Comparison of ENCODE assay signal across 25 cellular contexts in genomic region chr2:175355246-175355645, GRCh38.
"Had no signal": no experiment of that assay in that cellular context is flagged by ENCODE, and none has a peak within 500 bp of the region (broad histone marks: within the 10 kb centered on the region; RNA-seq: fewer than 3 reads in every experiment).

No MANE protein-coding gene starts in this region.

- DNase-seq: Kasumi-1, KG1, MG63, NCI-H1048, NCI-H1092 treated with DMSO at 0.1 percent for 48 hours, NCI-H1105 treated with DMSO at 0.1 percent for 48 hours, NCI-H1417, NCI-H1436, NCI-H146, NCI-H1694 treated with DMSO at 0.1 percent for 48 hours, NCI-H187 treated with DMSO at 0.1 percent for 48 hours, NCI-H2029, NCI-H2081, NCI-H2171 treated with DMSO at 0.1 percent for 48 hours, NCI-H2227 treated with DMSO at 0.1 percent for 48 hours, NCI-H345, NCI-H446, NCI-H510A treated with DMSO at 0.1 percent for 48 hours, NCI-H524 treated with DMSO at 0.1 percent for 48 hours, NCI-H526 treated with DMSO at 0.1 percent for 48 hours, NCI-H774, PC-9, SHP77, SIG-M5, SJCRH30 had no signal
